Comparison of ENCODE assay signal across 11 cellular contexts in the genomic region with DNA sequence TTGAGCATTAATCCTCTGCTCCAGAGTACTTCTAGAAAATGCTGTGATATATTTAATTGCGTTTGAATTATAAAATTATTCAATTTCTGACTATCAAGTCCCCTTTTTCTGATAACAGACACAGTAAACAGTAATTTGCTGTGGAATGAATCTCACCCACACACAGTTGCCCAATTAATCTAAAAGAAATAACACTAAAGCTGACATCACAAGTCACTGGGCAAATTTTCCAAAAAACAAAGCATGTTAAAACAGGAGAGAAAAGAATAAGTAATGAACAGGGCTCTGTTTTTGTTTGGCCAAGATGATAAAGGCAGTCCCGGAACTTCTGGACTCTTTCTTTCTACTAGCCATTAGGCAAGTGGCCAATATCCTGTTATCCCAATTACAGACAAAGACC. TPM values are rescaled to one million over a fixed set of nuclear protein-coding genes. Genes with fewer than 3 reads are reported as not detected.
"Had no signal": no experiment of that assay in that cellular context is flagged by ENCODE, and none has a peak within 500 bp of the region (broad histone marks: within the 10 kb centered on the region; RNA-seq: fewer than 3 reads in every experiment).

No MANE protein-coding gene starts in this region.

- H3K36me3 ChIP-seq: HAP-1 had no signal

- DNase-seq: GM23248, GOT3, H7, H9, HCEC 1CT, HFFc6 had no signal

- H3K9me3 ChIP-seq: HAP-1 had no signal

- H3K4me2 ChIP-seq: GM23338 had no signal

- H3K27ac ChIP-seq: GM23248 had no signal

- H3K4me3 ChIP-seq: GM23248, GM23338, HAP-1 had no signal

- H3K9ac ChIP-seq: GM23248 had no signal

- FAIRE-seq: H1, H54 had no signal

- ATAC-seq: GM23338, HCT116 had no signal

- H3K4me1 ChIP-seq: HAP-1 had no signal

- H2AFZ ChIP-seq: GM23248, GM23338 had no signal

RNA-seq across cellular contexts. Expression of a gene that starts 56.5 kb away (rescaled TPM):
- polyA plus RNA-seq: GM23248 had no signal
